ENCODE assay signal across 20 cellular contexts in the genomic region with DNA sequence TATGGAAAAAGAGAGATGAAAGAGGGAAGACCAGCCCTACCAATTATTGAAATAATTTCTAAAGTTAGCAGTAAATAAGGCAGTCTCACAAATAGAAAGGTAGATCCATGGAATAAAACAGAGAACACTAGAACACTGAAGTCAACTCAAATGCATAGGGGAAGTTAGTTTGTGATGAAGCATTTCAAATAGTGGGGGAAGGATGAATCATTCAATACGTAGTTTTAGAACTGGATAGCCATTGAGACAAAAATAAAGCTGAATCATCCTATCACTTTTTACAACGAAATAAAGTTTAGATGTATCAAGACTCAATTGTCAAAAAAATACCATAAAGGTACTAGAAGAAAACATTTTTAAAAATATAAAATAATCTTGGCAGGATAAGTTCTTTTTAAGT.
"Had no signal": no experiment of that assay in that cellular context is flagged by ENCODE, and none has a peak within 500 bp of the region (broad histone marks: within the 10 kb centered on the region; RNA-seq: fewer than 3 reads in every experiment).

No MANE protein-coding gene starts in this region.

- H3K36me3 Mint-ChIP-seq: activated naive CD8-positive, alpha-beta T cell had no signal

- H3K36me3 ChIP-seq: right lobe of liver, tibial artery had no signal

- H3K4me3 Mint-ChIP-seq: activated CD4-positive, alpha-beta T cell treated with anti-CD3 and anti-CD28 coated beads, Interleukin-2, amount 10 ng/mL, durations not matched to agents 7 days and 5 days; activated naive CD8-positive, alpha-beta T cell; activated T-cell treated with anti-CD3 and anti-CD28 coated beads, Interleukin-2, amount 50 U/mL, for 72 hours; neural crest cell had no signal

- H3K27ac ChIP-seq: psoas muscle, right lobe of liver, tibial artery had no signal

- H3K4me1 ChIP-seq: psoas muscle, right lobe of liver, tibial artery had no signal

- H3K9me3 ChIP-seq: psoas muscle, right lobe of liver, tibial artery had no signal

- FAIRE-seq: endometrium, TTC549, urothelium cell line had no signal

- H3K4me1 Mint-ChIP-seq: activated CD4-positive, alpha-beta T cell treated with anti-CD3 and anti-CD28 coated beads, Interleukin-2, amount 10 ng/mL, durations not matched to agents 7 days and 5 days; neural crest cell had no signal

- H3K9me3 Mint-ChIP-seq: activated CD4-positive, alpha-beta T cell treated with anti-CD3 and anti-CD28 coated beads, Interleukin-2, amount 10 ng/mL, durations not matched to agents 7 days and 5 days; activated T-cell treated with anti-CD3 and anti-CD28 coated beads, Interleukin-2, amount 50 U/mL, for 72 hours had no signal

- H3K4me3 ChIP-seq: lung, psoas muscle, right lobe of liver, tibial artery had no signal

- H3K27ac Mint-ChIP-seq: activated CD4-positive, alpha-beta T cell treated with anti-CD3 and anti-CD28 coated beads, Interleukin-2, amount 10 ng/mL, durations not matched to agents 7 days and 5 days; activated naive CD8-positive, alpha-beta T cell; activated T-cell treated with anti-CD3 and anti-CD28 coated beads, Interleukin-2, amount 50 U/mL, for 72 hours had no signal

- DNase-seq: activated CD4-positive, alpha-beta T cell treated with anti-CD3 and anti-CD28 coated beads, Interleukin-2, amount 10 ng/mL, durations not matched to agents 7 days and 5 days; activated CD8-positive, alpha-beta memory T cell treated with anti-CD3 and anti-CD28 coated beads, Interleukin-2, amount 50 U/mL, for 48 hours; activated gamma-delta T cell; activated T-cell treated with anti-CD3 and anti-CD28 coated beads, Interleukin-2, amount 50 U/mL, for 72 hours; amygdala; foreskin melanocyte; head of caudate nucleus; left colon; psoas muscle; right lobe of liver; stimulated activated CD4-positive, alpha-beta T cell treated with anti-CD3 and anti-CD28 coated beads, Interleukin-2, amount 100 ng/mL, for 48 hours; stimulated activated naive CD4-positive, alpha-beta T cell; SW 1271; tibial artery had no signal

- H3K27me3 ChIP-seq: tibial artery had no signal

- ATAC-seq: activated T-cell treated with anti-CD3 and anti-CD28 coated beads, Interleukin-2, amount 50 U/mL, for 72 hours; left colon; psoas muscle; right lobe of liver had no signal
